In genomic region chrX:118574666-118575065, GRCh38 we compare ENCODE assay signal across 15 cellular contexts.
A peak's percentile ranks its signal among the peaks of the same experiment; 100 is the strongest.
DNase-seq lines count a peak whose midpoint lies in the region; ATAC-seq and TF ChIP-seq lines count a peak whose summit lies in the region.
"Had no signal": no experiment of that assay in that cellular context is flagged by ENCODE, and none has a peak within 500 bp of the region (broad histone marks: within the 10 kb centered on the region; RNA-seq: fewer than 3 reads in every experiment).

No MANE protein-coding gene starts in this region.

- WGBS in hepatocyte (ENCODE audit: low lambda C conversion rate, missing lambda C conversion rate): 60% methylated on average over 4 of the region's 4 CpGs
- WGBS in body of pancreas, 2 donors: 84 to 95% methylated on average over 4 of the region's 4 CpGs
- WGBS in stomach, 5 donors: 66 to 92% (median 81%) methylated on average over 4 of the region's 4 CpGs

- no peak overlapping the region for H2AFZ ChIP-seq in hepatocyte
- H2AFZ ChIP-seq: GM23248 had no signal

- H3K4me1 ChIP-seq in HAP-1: peaks cover 12% of the 10 kb centered on the region
- H3K4me1 ChIP-seq in hepatocyte (ENCODE audit: insufficient read depth): no peaks in the 10 kb centered on the region
- no peaks in the 10 kb centered on the region for H3K4me1 ChIP-seq in body of pancreas
- H3K4me1 ChIP-seq in stomach: no peaks in the 10 kb centered on the region
- H3K4me1 ChIP-seq: BLaER1 had no signal

- H3K79me2 ChIP-seq in hepatocyte: no peaks in the 10 kb centered on the region

- H3K9me3 Mint-ChIP-seq in neural crest cell: peaks cover 10% of the 10 kb centered on the region
- H3K9me3 Mint-ChIP-seq: IgD-negative memory B cell had no signal

- peak overlapping the region; percentile 93 for H3K27ac Mint-ChIP-seq in neural crest cell (ENCODE audit: unreplicated experiment)
- H3K27ac Mint-ChIP-seq: IgD-negative memory B cell had no signal

- peaks cover 24% of the 10 kb centered on the region for H3K36me3 Mint-ChIP-seq in neural crest cell (ENCODE audit: low read depth)

- peak overlapping the region; percentile 31 for H3K4me2 ChIP-seq in hepatocyte
- H3K4me2 ChIP-seq: A549, BLaER1 had no signal

- H3K27ac ChIP-seq in hepatocyte (peak overlapping the region; percentile 42), body of pancreas (no peak overlapping the region), stomach (no peak overlapping the region)
- H3K27ac ChIP-seq: A549, BLaER1, GM23248 had no signal

- no peaks in the 10 kb centered on the region for H4K20me1 ChIP-seq in hepatocyte (ENCODE audit: insufficient read depth, poor library complexity, severe bottlenecking)
- H4K20me1 ChIP-seq: BLaER1 had no signal

- TF ChIP-seq CTCF in hepatocyte (IDR thresholded peaks at IDR 0.05; ENCODE audit: poor library complexity) (no peak), neural crest cell (conservative IDR thresholded peaks at IDR 0.05) (no peak), body of pancreas (IDR thresholded peaks at IDR 0.05) (no peak), stomach (IDR thresholded peaks at IDR 0.05) (no peak)

- H3K9me2 ChIP-seq in hepatocyte (replicated peaks; ENCODE audit: insufficient read depth): no peaks in the 10 kb centered on the region

- no peak for ATAC-seq in body of pancreas
- ATAC-seq: A549 had no signal

- TF ChIP-seq EP300 in stomach (IDR thresholded peaks at IDR 0.05): no peak

- in situ Hi-C loops in HAP-1 (cut with MboI; ENCODE audit: low sequenced_read_pairs): no loop called here

- peaks cover 28% of the 10 kb centered on the region for H3K4me1 Mint-ChIP-seq in neural crest cell
- H3K4me1 Mint-ChIP-seq: IgD-negative memory B cell had no signal

- no peak for TF ChIP-seq POLR2A in body of pancreas (IDR thresholded peaks at IDR 0.05)
- no peak for TF ChIP-seq POLR2A in stomach (IDR thresholded peaks at IDR 0.05)

- H3K27me3 Mint-ChIP-seq in neural crest cell (ENCODE audit: low read depth): no peaks in the 10 kb centered on the region
- H3K27me3 Mint-ChIP-seq: IgD-negative memory B cell had no signal

- DNase-seq in HAP-1 (ENCODE audit: low spot score in 2 of 2) (peak; percentile 61 to 97), hepatocyte (ENCODE audit: low spot score) (peak; percentile 23), neural crest cell (ENCODE audit: low read depth, low spot score) (no peak), body of pancreas (no peak), epidermal melanocyte (ENCODE audit: insufficient read length, low spot score) (no peak), stomach (no peak), NCI-H2107 (lab: John Stamatoyannopoulos, UW) (no peak)
- DNase-seq: AML-193, DMS53, GF-D8, GM23248, H7 had no signal

- no peaks in the 10 kb centered on the region for H3K36me3 ChIP-seq in HAP-1 (replicated peaks)
- H3K36me3 ChIP-seq in hepatocyte (replicated peaks; ENCODE audit: insufficient read depth, low read depth): no peaks in the 10 kb centered on the region
- no peaks in the 10 kb centered on the region for H3K36me3 ChIP-seq in body of pancreas (replicated peaks in 1 of 2; ENCODE audit: insufficient read depth in 1 of 2, low read depth in 2 of 2)
- peaks cover 0 to 20% (median 4%) of the 10 kb centered on the region in 4 donors for H3K36me3 ChIP-seq in stomach

- intact Hi-C loops in body of pancreas (cut with DNase I): no loop called here
- intact Hi-C loops in stomach (cut with DNase I; ENCODE audit: low total_unique reads): no loop called here

- H3K4me3 ChIP-seq in HAP-1 (no peak overlapping the region), hepatocyte (no peak overlapping the region), body of pancreas (no peak overlapping the region), stomach (no peak overlapping the region)
- H3K4me3 ChIP-seq: A549, BLaER1, GM23248 had no signal

- no peaks in the 10 kb centered on the region for H3K9me3 ChIP-seq in HAP-1
- no peaks in the 10 kb centered on the region for H3K9me3 ChIP-seq in hepatocyte (ENCODE audit: low read depth)
- H3K9me3 ChIP-seq in body of pancreas: no peaks in the 10 kb centered on the region
- H3K9me3 ChIP-seq in stomach: no peaks in the 10 kb centered on the region
- H3K9me3 ChIP-seq: A549, BLaER1 had no signal

- H3K27me3 ChIP-seq in HAP-1 (ENCODE audit: low read depth) (no peaks in the 10 kb centered on the region), hepatocyte (no peaks in the 10 kb centered on the region), body of pancreas (no peaks in the 10 kb centered on the region), stomach (peaks cover 0 to 3% (median 0%) of the 10 kb centered on the region in 3 donors)
- H3K27me3 ChIP-seq: BLaER1 had no signal

- H3K4me3 Mint-ChIP-seq in neural crest cell: peak overlapping the region; percentile 38
- H3K4me3 Mint-ChIP-seq: IgD-negative memory B cell had no signal

Comparison
In these comparisons a context has a peak if more than half of its experiments do, and no peak if none do; other contexts are left out.
1. DNase-seq: peak in HAP-1 (2 of 2) and hepatocyte (single experiment); none in neural crest cell (single experiment), body of pancreas (0 of 4), epidermal melanocyte (single experiment), stomach (single experiment) and NCI-H2107 (single experiment).